8 cellular contexts compared by ENCODE assay signal in the genomic region with DNA sequence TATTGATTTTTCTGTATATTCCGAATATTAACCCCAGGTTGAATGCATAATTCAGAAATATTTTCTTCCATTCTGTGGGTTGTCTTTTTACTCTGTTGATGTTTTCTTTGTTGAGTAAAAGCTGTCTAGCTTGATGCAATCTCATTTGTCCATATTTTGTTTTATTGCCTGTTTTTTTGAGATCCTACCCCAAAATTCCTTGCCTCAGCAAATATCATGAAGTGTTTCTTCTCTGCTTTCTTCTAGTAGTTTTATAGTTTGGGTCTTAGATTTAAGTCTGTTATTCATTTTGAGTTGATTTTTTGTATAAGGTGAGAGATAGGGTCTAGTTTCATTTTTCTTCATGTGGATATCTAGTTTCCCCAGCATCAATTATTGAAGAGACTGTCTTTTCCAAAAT.
"Had no signal": no experiment of that assay in that cellular context is flagged by ENCODE, and none has a peak within 500 bp of the region (broad histone marks: within the 10 kb centered on the region; RNA-seq: fewer than 3 reads in every experiment).

No MANE protein-coding gene starts in this region.

- H3K4me3 ChIP-seq: GM12878 had no signal

- ATAC-seq: GM12878 had no signal

- FAIRE-seq: G401.6, GM12878, GM12891, GM12892, GM18507, GM19239 had no signal

- DNase-seq: GDM1, GF-D8 had no signal
